Comparison of ENCODE assay signal across 8 cellular contexts in the genomic region with DNA sequence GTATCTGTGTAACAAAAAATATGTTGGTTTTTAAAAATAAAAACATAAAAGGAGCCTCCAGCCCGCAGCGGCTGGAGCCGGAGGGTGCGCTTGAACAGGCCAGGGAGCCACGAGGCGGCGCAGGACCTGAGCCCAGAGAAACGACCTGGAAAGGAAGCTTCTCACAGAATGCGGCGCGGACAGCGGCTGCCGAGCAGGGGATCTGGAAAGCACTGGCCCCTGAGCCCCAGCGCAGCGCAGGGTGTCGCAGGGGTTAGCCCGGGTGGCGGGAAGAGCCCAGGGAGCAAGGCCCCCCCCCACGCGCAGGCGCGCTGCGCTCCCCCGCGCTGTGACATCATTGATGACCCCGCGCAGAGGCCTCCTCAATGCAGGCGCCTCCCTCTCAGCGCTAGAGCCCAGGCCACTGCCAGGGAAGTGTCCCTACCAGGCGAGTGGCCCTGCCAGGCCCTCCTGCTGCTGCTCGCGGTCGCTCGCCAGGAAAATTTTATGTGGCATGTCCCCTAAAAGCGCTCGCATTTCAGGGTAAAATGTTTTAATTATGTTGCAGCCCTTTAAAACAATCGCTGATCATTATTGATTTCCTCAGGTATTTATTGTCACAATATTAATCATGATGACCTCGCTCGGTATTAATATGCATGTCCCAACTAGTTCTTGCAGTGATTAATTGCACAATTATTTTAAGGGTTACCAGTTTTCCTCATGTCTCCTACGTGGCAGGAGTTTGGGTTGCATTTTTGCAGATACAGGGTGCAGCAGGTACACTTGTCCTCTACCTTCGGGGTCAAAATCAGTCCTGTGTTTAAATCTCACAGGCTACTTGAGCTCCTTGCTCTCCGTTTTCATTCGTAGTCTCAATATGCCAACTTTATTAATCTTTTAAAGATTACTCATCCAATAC.
DNase-seq lines count a peak whose midpoint lies in the region; ATAC-seq and TF ChIP-seq lines count a peak whose summit lies in the region.

No MANE protein-coding gene starts in this region.

- peaks cover 5% of the 10 kb centered on the region; the same call in 1 of the 2 replicates for H3K4me1 ChIP-seq in MM.1S (ENCODE audit: low read length)
- H3K4me1 ChIP-seq in prostate gland (replicated peaks) = no peaks in the 10 kb centered on the region
- peaks cover 6 to 14% (median 10%) of the 10 kb centered on the region in 4 donors for H3K4me1 ChIP-seq in upper lobe of left lung

- no peaks in the 10 kb centered on the region for H3K79me2 ChIP-seq in MM.1S (ENCODE audit: low read length)

- peak overlapping the region; percentile 89 for H3K27ac ChIP-seq in MM.1S (ENCODE audit: low read length)
- peak overlapping the region; percentile 84 to 90 for H3K27ac ChIP-seq in prostate gland
- H3K27ac ChIP-seq in upper lobe of left lung = peak overlapping the region; percentile 84 to 88 (median 86)

- H3K36me3 ChIP-seq in MM.1S (replicated peaks; ENCODE audit: insufficient read depth, low read length) (no peaks in the 10 kb centered on the region), prostate gland (no peaks in the 10 kb centered on the region), upper lobe of left lung (no peaks in the 10 kb centered on the region)

- no peaks in the 10 kb centered on the region for H3K27me3 ChIP-seq in MM.1S (replicated peaks; ENCODE audit: insufficient read depth, low read length)
- H3K27me3 ChIP-seq in prostate gland (replicated peaks; ENCODE audit: insufficient read depth) = no peaks in the 10 kb centered on the region
- no peaks in the 10 kb centered on the region for H3K27me3 ChIP-seq in upper lobe of left lung

- DNase-seq in DMS114 treated with DMSO at 0.1 percent for 48 hours (lab: John Stamatoyannopoulos, UW; ENCODE audit: unreplicated experiment) = peak; percentile 17
- DNase-seq in MM.1S = peak; percentile 87
- peak; percentile 49 to 60 (median 57) for DNase-seq in T-helper 17 cell
- DNase-seq in anterior cingulate cortex (lab: John Stamatoyannopoulos, UW) = peak; percentile 24 to 97 (median 88)
- DNase-seq in left ventricle myocardium superior = peak; percentile 95
- DNase-seq in prostate gland (ENCODE audit: low spot score) = peak; percentile 83
- peak; percentile 92 to 97 for DNase-seq in upper lobe of left lung

- H3K4me3 ChIP-seq in MM.1S (ENCODE audit: low read length) (peak overlapping the region; percentile 48), prostate gland (peak overlapping the region; percentile 37), upper lobe of left lung (peak overlapping the region; percentile 19 to 57 (median 48))

- no peaks in the 10 kb centered on the region for H3K9me2 ChIP-seq in MM.1S (replicated peaks; ENCODE audit: insufficient read depth, low read length)

- intact Hi-C loops in left ventricle myocardium superior (cut with micrococcal nuclease) (no loop called here), prostate gland (cut with DNase I) (loop anchor here (5.0 kb wide), 1 partner anchor 84 kb away; no protein-coding TSS in a partner anchor)

- H3K9me3 ChIP-seq in MM.1S (replicated peaks; ENCODE audit: insufficient read depth, low read length) (no peaks in the 10 kb centered on the region), T-helper 17 cell (ENCODE audit: control insufficient read depth, low read length, poor library complexity, severe bottlenecking) (no peaks in the 10 kb centered on the region), prostate gland (no peaks in the 10 kb centered on the region), upper lobe of left lung (no peaks in the 10 kb centered on the region)

- ATAC-seq in GM21723 (IDR thresholded peaks at IDR 0.05; ENCODE audit: unreplicated experiment) (peak; percentile 71), T-helper 17 cell (peak; percentile 98), left ventricle myocardium superior (peak; percentile 100), upper lobe of left lung (ENCODE audit: low FRiP score in 2 of 2) (peak; percentile 99)

- H3K27me3 Mint-ChIP-seq in T-helper 17 cell = peaks cover 11% of the 10 kb centered on the region

- H3K36me3 Mint-ChIP-seq in T-helper 17 cell (ENCODE audit: low read depth) = no peaks in the 10 kb centered on the region

- peak overlapping the region; percentile 82 for H3K4me3 Mint-ChIP-seq in T-helper 17 cell

- peak overlapping the region; percentile 84 for H3K9ac ChIP-seq in MM.1S (ENCODE audit: low read length)

- TF ChIP-seq EP300 in upper lobe of left lung (IDR thresholded peaks at IDR 0.05) = peak in 1 of 4 donors; percentile 12

- H4K20me1 ChIP-seq in MM.1S (ENCODE audit: insufficient read depth, low read length) = no peaks in the 10 kb centered on the region

- WGBS in prostate gland = 7% methylated on average over 43 of the region's 43 CpGs
- WGBS in upper lobe of left lung, 2 donors = 13 to 18% methylated on average over 24 to 30 of the region's 43 CpGs

- peak overlapping the region; percentile 97 for H2AFZ ChIP-seq in MM.1S (ENCODE audit: low read length)

- TF ChIP-seq POLR2A in prostate gland (IDR thresholded peaks at IDR 0.05) (peak; percentile 76), upper lobe of left lung (IDR thresholded peaks at IDR 0.05) (peak in 2 of 4 donors; percentile 43 to 76)

- peak; percentile 62 for TF ChIP-seq CTCF in MM.1S (IDR thresholded peaks at IDR 0.05; ENCODE audit: low read length)
- peak; percentile 17 to 74 (median 68) for TF ChIP-seq CTCF in prostate gland (IDR thresholded peaks at IDR 0.05)
- peak; percentile 28 to 75 (median 58) for TF ChIP-seq CTCF in upper lobe of left lung (IDR thresholded peaks at IDR 0.05)

- peaks cover 4% of the 10 kb centered on the region for H3K4me1 Mint-ChIP-seq in T-helper 17 cell

- H3K27ac Mint-ChIP-seq in T-helper 17 cell = peak overlapping the region; percentile 43

- H3K4me2 ChIP-seq in MM.1S (ENCODE audit: low read depth, low read length) = peak overlapping the region; percentile 95

- H3F3A ChIP-seq in MM.1S (ENCODE audit: insufficient read depth, low read length) = peaks cover 8% of the 10 kb centered on the region

Comparison
In these comparisons a context has a peak if more than half of its experiments do, and no peak if none do; other contexts are left out.
1. Peak in every context shown above with its lines: DNase-seq, ATAC-seq, H3K4me3 ChIP-seq and H3K27ac ChIP-seq.
2. DNase-seq: peak in every context shown above with its lines; median percentile 95 in left ventricle myocardium superior; 94 in upper lobe of left lung; 88 in anterior cingulate cortex; 87 in MM.1S; 83 in prostate gland; 57 in T-helper 17 cell; 17 in DMS114 treated with DMSO at 0.1 percent for 48 hours.